Comparison of ENCODE assay signal across 19 cellular contexts in genomic region chr9:105593145-105593544, GRCh38.
"Had no signal": no experiment of that assay in that cellular context is flagged by ENCODE, and none has a peak within 500 bp of the region (broad histone marks: within the 10 kb centered on the region; RNA-seq: fewer than 3 reads in every experiment).

No MANE protein-coding gene starts in this region.

- H3K9me3 ChIP-seq: colonic mucosa had no signal

- ATAC-seq: foreskin keratinocyte; gastroesophageal sphincter; heart left ventricle; left cardiac atrium; left lung; left ventricle myocardium superior; lower lobe of right lung; mucosa of descending colon; naive thymus-derived CD8-positive, alpha-beta T cell had no signal

- H3K27ac ChIP-seq: colonic mucosa, esophagus muscularis mucosa, foreskin keratinocyte, gastroesophageal sphincter, heart left ventricle, hepatocyte, left lung, lower lobe of right lung had no signal

- H3K4me2 ChIP-seq: hepatocyte had no signal

- H3K4me3 ChIP-seq: colonic mucosa, esophagus muscularis mucosa, gastroesophageal sphincter, heart left ventricle, hepatocyte, left lung, lower lobe of right lung, mucosa of descending colon had no signal

- H3K4me1 ChIP-seq: colonic mucosa, esophagus muscularis mucosa, foreskin keratinocyte, gastroesophageal sphincter, heart left ventricle, left lung, lower lobe of right lung had no signal

- H2AFZ ChIP-seq: hepatocyte had no signal

- H3K4me1 Mint-ChIP-seq: mesothelial cell of epicardium; naive thymus-derived CD8-positive, alpha-beta T cell had no signal

- H3K79me2 ChIP-seq: hepatocyte had no signal

- H3K36me3 ChIP-seq: colonic mucosa had no signal

- H3K27me3 Mint-ChIP-seq: dendritic cell treated with granulocyte-macrophage colony-stimulating factor and Interleukin-4, amounts not matched to agents 40 ng/mL and 50 ng/mL, for 4 days; naive B cell; naive thymus-derived CD8-positive, alpha-beta T cell had no signal

- H3K27me3 ChIP-seq: colonic mucosa, esophagus muscularis mucosa, foreskin keratinocyte, gastroesophageal sphincter, heart left ventricle, hepatocyte, left lung had no signal

- H3K4me3 Mint-ChIP-seq: dendritic cell treated with granulocyte-macrophage colony-stimulating factor and Interleukin-4, amounts not matched to agents 40 ng/mL and 50 ng/mL, for 4 days; mesothelial cell of epicardium; naive B cell; naive thymus-derived CD8-positive, alpha-beta T cell had no signal

- DNase-seq: colonic mucosa; cortex of kidney; effector memory CD4-positive, alpha-beta T cell; foreskin keratinocyte; heart left ventricle; hypothalamus; left cardiac atrium; left lung; left ventricle myocardium superior; lower lobe of right lung; mesenchymal stem cell; mucosa of descending colon; naive B cell; naive thymus-derived CD8-positive, alpha-beta T cell had no signal

- H3K27ac Mint-ChIP-seq: dendritic cell treated with granulocyte-macrophage colony-stimulating factor and Interleukin-4, amounts not matched to agents 40 ng/mL and 50 ng/mL, for 4 days; mesothelial cell of epicardium; naive B cell; naive thymus-derived CD8-positive, alpha-beta T cell had no signal
